In the genomic region with DNA sequence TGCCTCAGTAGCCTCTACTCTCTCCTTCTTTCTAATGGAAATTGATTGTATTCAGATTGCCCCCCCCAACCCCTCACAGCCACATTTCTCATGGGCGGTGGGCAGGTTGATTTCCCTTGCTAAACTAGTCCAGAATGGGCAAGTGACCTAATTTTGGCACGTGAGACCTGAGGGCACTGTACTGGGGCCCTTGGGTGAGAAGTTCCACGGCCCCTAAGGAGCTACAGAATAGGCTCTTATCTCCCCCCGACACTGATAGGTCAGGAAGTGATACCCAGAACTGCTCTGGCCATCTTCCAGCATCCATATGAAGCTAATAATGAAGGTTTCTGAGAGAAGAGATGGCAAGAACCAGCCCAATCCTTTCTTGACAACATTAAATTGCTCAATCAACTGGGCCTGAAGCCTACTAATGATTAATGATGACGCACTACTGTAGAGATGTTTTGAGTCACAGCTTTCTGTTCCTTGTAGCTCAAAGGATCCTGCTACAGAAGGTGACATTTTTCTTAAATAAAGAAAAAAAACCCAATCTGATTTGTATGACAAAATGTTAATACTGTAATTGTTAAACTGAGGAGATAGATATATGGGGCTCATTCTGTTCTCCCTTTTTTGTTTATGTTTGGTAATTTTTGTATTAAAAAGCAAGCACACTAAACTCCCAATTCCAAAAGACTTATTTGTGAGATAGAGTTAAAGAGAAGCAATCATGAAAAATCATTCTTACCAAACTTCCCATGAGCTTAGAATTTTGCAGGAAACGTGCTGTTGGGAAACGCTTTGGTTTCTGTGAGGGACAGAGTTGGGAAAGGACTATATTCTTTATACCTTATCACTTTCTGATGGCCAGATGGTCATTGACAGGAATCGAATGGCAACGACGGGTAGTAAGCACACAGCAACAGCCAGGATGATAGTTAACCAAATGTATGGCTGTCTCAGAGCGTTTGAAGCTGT, we compare ENCODE assay signal across 8 cellular contexts. TPM values are rescaled to one million over a fixed set of nuclear protein-coding genes. Genes with fewer than 3 reads are reported as not detected.
DNase-seq lines count a peak whose midpoint lies in the region; ATAC-seq and TF ChIP-seq lines count a peak whose summit lies in the region.

No MANE protein-coding gene starts in this region.

- peaks cover 16% of the 10 kb centered on the region for H3K79me2 ChIP-seq in mammary epithelial cell (ENCODE audit: insufficient read depth, low read length)

- CTCF ChIA-PET in mammary epithelial cell (lab: Charles Lee; ENCODE audit: low non-redundant PET), result interaction anchor here (0.6 kb wide), 1 partner anchor 114 kb away, joined by 13 read pairs; no protein-coding TSS in a partner anchor

- no peak overlapping the region for H3K27ac ChIP-seq in mammary epithelial cell (ENCODE audit: insufficient read depth, low read depth, low read length)
- no peak overlapping the region for H3K27ac ChIP-seq in caudate nucleus (ENCODE audit: low read depth, low read length)

- ATAC-seq in HG03108 (IDR thresholded peaks at IDR 0.05; ENCODE audit: unreplicated experiment), result peak; percentile 96
- peak; percentile 79 for ATAC-seq in stimulated activated naive CD8-positive, alpha-beta T cell treated with anti-CD3 and anti-CD28 coated beads, Interleukin-15, Interleukin-2, amounts not matched to agents 100 U/mL and 50 U/mL, for 24 hours
- no peak for ATAC-seq in T-helper 17 cell

- intact Hi-C loops in mammary epithelial cell (cut with micrococcal nuclease), result no loop called here

- 75% methylated on average over 11 of the region's 11 CpGs for WGBS in mammary epithelial cell (ENCODE audit: low coverage, missing lambda C conversion rate)

- H3K4me1 ChIP-seq in mammary epithelial cell (ENCODE audit: insufficient read depth, low read length), result peaks cover 11% of the 10 kb centered on the region

- H3K27me3 ChIP-seq in mammary epithelial cell (ENCODE audit: insufficient read depth, low read length), result no peaks in the 10 kb centered on the region

- no peaks in the 10 kb centered on the region for H4K20me1 ChIP-seq in mammary epithelial cell (ENCODE audit: insufficient read depth, low read length)

- H3K27ac Mint-ChIP-seq in T-helper 17 cell, result no peak overlapping the region

- no peaks in the 10 kb centered on the region for H3K36me3 ChIP-seq in mammary epithelial cell (ENCODE audit: insufficient read depth, low read length)

- H2AFZ ChIP-seq in mammary epithelial cell (ENCODE audit: low read depth, low read length), result no peak overlapping the region

- no peak overlapping the region for H3K4me2 ChIP-seq in mammary epithelial cell (ENCODE audit: insufficient read depth, low read depth, low read length)

- no peaks in the 10 kb centered on the region for H3K9me3 ChIP-seq in mammary epithelial cell (replicated peaks; ENCODE audit: insufficient read depth, low read length)
- H3K9me3 ChIP-seq in T-helper 17 cell (ENCODE audit: control insufficient read depth, low read length, poor library complexity, severe bottlenecking), result no peaks in the 10 kb centered on the region

- H3K9ac ChIP-seq in mammary epithelial cell (ENCODE audit: insufficient read depth, low read length), result no peak overlapping the region

- H3K4me3 ChIP-seq in mammary epithelial cell (replicated peaks in 1 of 3; ENCODE audit: insufficient read depth in 1 of 3, low read depth in 2 of 3, low read length in 3 of 3), result no peak overlapping the region

- dilution Hi-C loops in mammary epithelial cell (cut with HindIII; ENCODE audit: low sequenced_read_pairs), result no loop called here

- no peak for TF ChIP-seq CTCF in mammary epithelial cell (conservative IDR thresholded peaks at IDR 0.05 in 1 of 2, IDR thresholded peaks at IDR 0.05 in 1 of 2; ENCODE audit: extremely low read depth in 1 of 2, insufficient read depth in 1 of 2, low read depth in 1 of 2, low read length in 2 of 2)

- BruUV-seq in mammary epithelial cell (replicated peaks; lab: Mats Ljungman, UMichigan), result no TSS peak

- in situ Hi-C loops in mammary epithelial cell (cut with MboI; ENCODE audit: low sequenced_read_pairs in 2 of 2), result loop anchor here (10.0 to 25.0 kb wide), 3 partner anchors 215 to 487 kb away; no protein-coding TSS in a partner anchor

- peak; percentile 32 for DNase-seq in SIG-M5 treated with dmso at 0.1 percent for 504 hours (lab: John Stamatoyannopoulos, UW; ENCODE audit: unreplicated experiment)
- no peak for DNase-seq in SIG-M5 (lab: John Stamatoyannopoulos, UW)
- DNase-seq in mammary epithelial cell, result peak; percentile 77
- no peak for DNase-seq in stimulated activated naive CD8-positive, alpha-beta T cell treated with anti-CD3 and anti-CD28 coated beads, Interleukin-15, Interleukin-2, amounts not matched to agents 100 U/mL and 50 U/mL, for 24 hours
- DNase-seq in caudate nucleus (lab: John Stamatoyannopoulos, UW), result no peak
- no peak for DNase-seq in T-helper 17 cell
- no peak for DNase-seq in cortex of kidney (lab: John Stamatoyannopoulos, UW)

- peaks cover 12% of the 10 kb centered on the region for H3K4me1 Mint-ChIP-seq in T-helper 17 cell

- H3K4me3 Mint-ChIP-seq in T-helper 17 cell, result no peak overlapping the region

- no peaks in the 10 kb centered on the region for H3K27me3 Mint-ChIP-seq in T-helper 17 cell

- peaks cover 5% of the 10 kb centered on the region for H3K36me3 Mint-ChIP-seq in T-helper 17 cell (ENCODE audit: low read depth)

RNA-seq across cellular contexts. Expression of a gene that starts 28.2 kb away (rescaled TPM):
- 100 to 1,000 TPM; 169 to 171 TPM for total RNA-seq in mammary epithelial cell
- 106 TPM for polyA plus RNA-seq in mammary epithelial cell
- 141 TPM for polyA minus RNA-seq in mammary epithelial cell
- 10 to 100 TPM; 63.3 to 87.3 TPM for total RNA-seq in T-helper 17 cell

Comparison
In these comparisons a context has a peak if more than half of its experiments do, and no peak if none do; other contexts are left out.
1. DNase-seq: peak in SIG-M5 treated with dmso at 0.1 percent for 504 hours (single experiment) and mammary epithelial cell (single experiment); none in SIG-M5 (single experiment), stimulated activated naive CD8-positive, alpha-beta T cell treated with anti-CD3 and anti-CD28 coated beads, Interleukin-15, Interleukin-2, amounts not matched to agents 100 U/mL and 50 U/mL, for 24 hours (single experiment), caudate nucleus (0 of 61), T-helper 17 cell (0 of 3) and cortex of kidney (single experiment).